25 cellular contexts compared by ENCODE assay signal in genomic region chr16:10969615-10970014, GRCh38.
"Had no signal": no experiment of that assay in that cellular context is flagged by ENCODE, and none has a peak within 500 bp of the region (broad histone marks: within the 10 kb centered on the region; RNA-seq: fewer than 3 reads in every experiment).

No MANE protein-coding gene starts in this region.

- H3K4me3 Mint-ChIP-seq: activated CD4-positive, alpha-beta T cell treated with anti-CD3 and anti-CD28 coated beads for 36 hours; activated naive CD4-positive, alpha-beta T cell treated with anti-CD3 and anti-CD28 coated beads for 36 hours; activated naive CD8-positive, alpha-beta T cell treated with anti-CD3 and anti-CD28 coated beads for 36 hours; activated T-helper 1 cell treated with anti-CD3 and anti-CD28 coated beads, Interleukin-12 subunit alpha, Interleukin-12 subunit beta, Interleukin-2, Interleukin-4 antibody, amounts not matched to agents 30 ng/mL and 10 ng/mL and 1 ng/mL, durations not matched to agents 14 hours and 24 hours and 36 hours; effector memory CD8-positive, alpha-beta T cell; natural killer cell; neural progenitor cell; stimulated activated naive CD8-positive, alpha-beta T cell treated with anti-CD3 and anti-CD28 coated beads, Interleukin-15, amount 100 ng/mL, for 72 hours; T-helper 2 cell treated with Interferon-gamma antibody and Interleukin-4, amounts not matched to agents 5 μg/mL and 100 μg/mL, for 36 hours had no signal

- H3K9me3 Mint-ChIP-seq: effector memory CD8-positive, alpha-beta T cell; natural killer cell; neural progenitor cell had no signal

- DNase-seq: activated CD4-positive, alpha-beta T cell treated with anti-CD3 and anti-CD28 coated beads for 36 hours; activated CD4-positive, alpha-beta T cell treated with anti-CD3 and anti-CD28 coated beads, Interleukin-2, amount 50 U/mL, for 4 hours; activated CD4-positive, CD25-positive, alpha-beta regulatory T cell; activated effector memory CD4-positive, alpha-beta T cell treated with anti-CD3 and anti-CD28 coated beads, Interleukin-2, amount 50 U/mL, for 16 hours; activated naive CD4-positive, alpha-beta T cell treated with anti-CD3 and anti-CD28 coated beads for 36 hours; activated naive CD8-positive, alpha-beta T cell treated with anti-CD3 and anti-CD28 coated beads for 36 hours; activated T-cell treated with anti-CD3 and anti-CD28 coated beads, Interleukin-2, amount 50 U/mL, for 1 hour; adrenal gland; brain microvascular endothelial cell; effector memory CD8-positive, alpha-beta T cell; erythroblast; glutamatergic neuron; left lung; mesendoderm; natural killer cell; stimulated activated naive CD8-positive, alpha-beta T cell treated with anti-CD3 and anti-CD28 coated beads, Interleukin-15, amount 100 ng/mL, for 72 hours; substantia nigra; thyroid gland had no signal

- H3K27ac Mint-ChIP-seq: activated CD4-positive, alpha-beta T cell treated with anti-CD3 and anti-CD28 coated beads for 36 hours; activated naive CD4-positive, alpha-beta T cell treated with anti-CD3 and anti-CD28 coated beads for 36 hours; activated naive CD8-positive, alpha-beta T cell treated with anti-CD3 and anti-CD28 coated beads for 36 hours; effector memory CD8-positive, alpha-beta T cell; natural killer cell; neural progenitor cell had no signal

- H3K4me3 ChIP-seq: adrenal gland, coronary artery, gastrocnemius medialis, left lung, lung, neural progenitor cell, right atrium auricular region, thyroid gland had no signal

- H3K27me3 Mint-ChIP-seq: activated CD4-positive, alpha-beta T cell treated with anti-CD3 and anti-CD28 coated beads for 36 hours; activated naive CD8-positive, alpha-beta T cell treated with anti-CD3 and anti-CD28 coated beads for 36 hours; effector memory CD8-positive, alpha-beta T cell; stimulated activated naive CD8-positive, alpha-beta T cell treated with anti-CD3 and anti-CD28 coated beads, Interleukin-15, amount 100 ng/mL, for 72 hours had no signal

- H3K36me3 Mint-ChIP-seq: natural killer cell had no signal

- ATAC-seq: activated CD4-positive, alpha-beta T cell treated with anti-CD3 and anti-CD28 coated beads for 36 hours; effector memory CD8-positive, alpha-beta T cell; left lung; natural killer cell; stimulated activated naive CD8-positive, alpha-beta T cell treated with anti-CD3 and anti-CD28 coated beads, Interleukin-15, amount 100 ng/mL, for 72 hours had no signal
